23 cellular contexts compared by ENCODE assay signal in genomic region chr11:2507945-2508749, GRCh38.
DNase-seq lines count a peak whose midpoint lies in the region; ATAC-seq and TF ChIP-seq lines count a peak whose summit lies in the region.
"Had no signal": no experiment of that assay in that cellular context is flagged by ENCODE, and none has a peak within 500 bp of the region (broad histone marks: within the 10 kb centered on the region; RNA-seq: fewer than 3 reads in every experiment).

No MANE protein-coding gene starts in this region.

- H3K4me1 ChIP-seq in heart right ventricle: peaks cover 12 to 46% (median 41%) of the 10 kb centered on the region in 9 donors
- no peaks in the 10 kb centered on the region for H3K4me1 ChIP-seq in tibial artery
- H3K4me1 ChIP-seq: vagina had no signal

- H3K4me1 Mint-ChIP-seq in activated T-helper 17 cell treated with anti-CD3 and anti-CD28 coated beads, Interleukin-2, amount 50 U/mL, for 72 hours: peaks cover 9% of the 10 kb centered on the region

- no peak overlapping the region for H3K4me3 Mint-ChIP-seq in activated T-helper 17 cell treated with anti-CD3 and anti-CD28 coated beads, Interleukin-2, amount 50 U/mL, for 72 hours
- H3K4me3 Mint-ChIP-seq: activated naive CD8-positive, alpha-beta T cell; CD4-positive, alpha-beta T cell; naive B cell had no signal

- WGBS in heart right ventricle, 2 donors: 84 to 89% methylated on average over 12 of the region's 12 CpGs

- TF ChIP-seq CTCF in heart right ventricle (IDR thresholded peaks at IDR 0.05) (no peak), tibial artery (IDR thresholded peaks at IDR 0.05) (no peak)

- H3K27me3 ChIP-seq in heart right ventricle (no peaks in the 10 kb centered on the region), tibial artery (peaks cover 0 to 19% of the 10 kb centered on the region in 2 donors)
- H3K27me3 ChIP-seq: ovary, vagina had no signal

- H3K9me3 Mint-ChIP-seq in activated T-helper 17 cell treated with anti-CD3 and anti-CD28 coated beads, Interleukin-2, amount 50 U/mL, for 72 hours: no peaks in the 10 kb centered on the region
- H3K9me3 Mint-ChIP-seq: CD4-positive, alpha-beta T cell; naive B cell had no signal

- H3K27me3 Mint-ChIP-seq in activated T-helper 17 cell treated with anti-CD3 and anti-CD28 coated beads, Interleukin-2, amount 50 U/mL, for 72 hours: no peaks in the 10 kb centered on the region
- H3K27me3 Mint-ChIP-seq: activated naive CD8-positive, alpha-beta T cell; CD4-positive, alpha-beta T cell had no signal

- intact Hi-C loops in cardiac septum (cut with DNase I): no loop called here
- intact Hi-C loops in heart right ventricle (cut with DNase I): loop anchor here in 5 of 10 donors (2.0 to 5.0 kb wide), 3 partner anchors 31 to 46 kb away; no protein-coding TSS in a partner anchor
- intact Hi-C loops in tibial artery (cut with DNase I; ENCODE audit: low total_unique reads): no loop called here

- H3K36me3 Mint-ChIP-seq in activated T-helper 17 cell treated with anti-CD3 and anti-CD28 coated beads, Interleukin-2, amount 50 U/mL, for 72 hours (ENCODE audit: low read depth): no peaks in the 10 kb centered on the region
- H3K36me3 Mint-ChIP-seq: activated naive CD8-positive, alpha-beta T cell; naive B cell had no signal

- H3K27ac Mint-ChIP-seq in activated T-helper 17 cell treated with anti-CD3 and anti-CD28 coated beads, Interleukin-2, amount 50 U/mL, for 72 hours: peak overlapping the region; percentile 54
- H3K27ac Mint-ChIP-seq: activated naive CD8-positive, alpha-beta T cell; CD4-positive, alpha-beta T cell had no signal

- no peak overlapping the region for H3K27ac ChIP-seq in heart right ventricle
- no peak overlapping the region for H3K27ac ChIP-seq in tibial artery
- H3K27ac ChIP-seq: KMS-11, ovary, vagina had no signal

- H3K36me3 ChIP-seq in heart right ventricle (no peaks in the 10 kb centered on the region), tibial artery (no peaks in the 10 kb centered on the region)
- H3K36me3 ChIP-seq: ovary, vagina had no signal

- DNase-seq in cardiac septum (ENCODE audit: low spot score) (peak; percentile 71), heart right ventricle (no peak), left lobe of liver (ENCODE audit: low spot score) (peak; percentile 37), tibial artery (peak; percentile 13 to 51), hippocampal formation (lab: John Stamatoyannopoulos, UW) (no peak), NCI-H1105 (lab: John Stamatoyannopoulos, UW) (no peak), NCI-H82 (lab: John Stamatoyannopoulos, UW) (no peak)
- DNase-seq: activated CD4-positive, alpha-beta T cell treated with anti-CD3 and anti-CD28 coated beads, Interleukin-2, amount 50 U/mL, for 48 hours; CD4-positive, alpha-beta T cell; DMS 273 treated with DMSO at 0.1 percent for 48 hours; effector memory CD4-positive, alpha-beta T cell; kidney glomerular epithelial cell; mesenchymal stem cell; naive B cell; NCI-H1694 treated with DMSO at 0.1 percent for 48 hours; NCI-H526 treated with DMSO at 0.1 percent for 48 hours; RPMI8226; T-helper 9 cell had no signal

- H3K9me3 ChIP-seq in heart right ventricle (no peaks in the 10 kb centered on the region), tibial artery (no peaks in the 10 kb centered on the region)
- H3K9me3 ChIP-seq: ovary, vagina had no signal

- no peak overlapping the region for H3K4me3 ChIP-seq in heart right ventricle
- H3K4me3 ChIP-seq in tibial artery: no peak overlapping the region
- H3K4me3 ChIP-seq: ovary, vagina had no signal

- ATAC-seq in heart right ventricle (no peak), left lobe of liver (no peak)
- no peak for ATAC-seq in activated T-helper 17 cell treated with anti-CD3 and anti-CD28 coated beads, Interleukin-2, amount 50 U/mL, for 72 hours (replicated peaks)

Comparison
In these comparisons a context has a peak if more than half of its experiments do, and no peak if none do; other contexts are left out.
1. DNase-seq: peak in cardiac septum (single experiment), left lobe of liver (single experiment) and tibial artery (2 of 2); none in heart right ventricle (0 of 2), hippocampal formation (0 of 2), NCI-H1105 (single experiment) and NCI-H82 (single experiment).